ENCODE assay signal across 9 cellular contexts in genomic region chr4:128809477-128810330, GRCh38. TPM values are rescaled to one million over a fixed set of nuclear protein-coding genes. Genes with fewer than 3 reads are reported as not detected.
DNase-seq lines count a peak whose midpoint lies in the region; ATAC-seq, FAIRE-seq and TF ChIP-seq lines count a peak whose summit lies in the region.
"Had no signal": no experiment of that assay in that cellular context is flagged by ENCODE, and none has a peak within 500 bp of the region (broad histone marks: within the 10 kb centered on the region; RNA-seq: fewer than 3 reads in every experiment).

Gene JADE1 (plus strand): TSS chr4:128809700. CDS start chr4:128831759, 22,059 bp downstream.

- H3K27me3 ChIP-seq in bronchial epithelial cell (ENCODE audit: control insufficient read depth, insufficient read depth, low read length), result no peaks in the 10 kb centered on the region

- H3K36me3 ChIP-seq in bronchial epithelial cell (ENCODE audit: control insufficient read depth, insufficient read depth, low read length), result no peaks in the 10 kb centered on the region

- no peak for FAIRE-seq in bronchial epithelial cell (lab: Jason Lieb, UNC)
- FAIRE-seq: colon had no signal

- peak; percentile 89 for DNase-seq in AG08396 (ENCODE audit: low spot score)
- peak; percentile 92 for DNase-seq in NCI-H2227 (lab: John Stamatoyannopoulos, UW; ENCODE audit: unreplicated experiment)
- DNase-seq in bronchial epithelial cell (ENCODE audit: low read depth), result peak; percentile 86
- peak; percentile 86 for DNase-seq in iPS-NIHi7 (ENCODE audit: extremely low spot score)
- DNase-seq in smooth muscle cell of the brain vasculature (ENCODE audit: low read depth, low spot score), result peak; percentile 93

- peak within 1 kb of the TSS; percentile 83 for H3K4me3 ChIP-seq in WI38 (ENCODE audit: low read depth, low read length)
- peak within 1 kb of the TSS; percentile 70 for H3K4me3 ChIP-seq in bronchial epithelial cell (ENCODE audit: low read depth, low read length)

- TF ChIP-seq CTCF in WI38 (IDR thresholded peaks at IDR 0.05; ENCODE audit: low read depth, low read length) (peak; percentile 43), bronchial epithelial cell (IDR thresholded peaks at IDR 0.05; ENCODE audit: insufficient read depth, low read length, severe bottlenecking) (peak; percentile 79)

- peak; percentile 51 for ATAC-seq in GM18907 (IDR thresholded peaks at IDR 0.05; ENCODE audit: unreplicated experiment)
- peak; percentile 48 for ATAC-seq in HG03159 (IDR thresholded peaks at IDR 0.05; ENCODE audit: unreplicated experiment)

RNA-seq across cellular contexts. Expression of gene JADE1, which starts in this region (rescaled TPM):
- 6.6 and 6.8 TPM in 2 replicates for total RNA-seq in bronchial epithelial cell

Comparison
In these comparisons a context has a peak if more than half of its experiments do, and no peak if none do; other contexts are left out.
1. Peak in every context shown above with its lines: DNase-seq, ATAC-seq and H3K4me3 ChIP-seq.